In genomic region chr3:73143821-73144237, GRCh38 we compare ENCODE assay signal across 1 cellular context.
A peak's percentile ranks its signal among the peaks of the same experiment; 100 is the strongest.
TF ChIP-seq lines count a peak whose summit lies in the region.

No MANE protein-coding gene starts in this region.

TF ChIP-seq in HEK293, 187 proteins besides CTCF, POLR2A, EP300 and RAD21 (continued from another document):
- TF ChIP-seq ZNF18 (tag by site-specific recombination; IDR thresholded peaks at IDR 0.05) = peak; percentile 76
- TF ChIP-seq ZNF596 (tag by site-specific recombination; IDR thresholded peaks at IDR 0.05) = peak; percentile 85
- TF ChIP-seq ZNF140 (tag by site-specific recombination; IDR thresholded peaks at IDR 0.05) = no peak
- TF ChIP-seq OSR2 (tag by site-specific recombination; IDR thresholded peaks at IDR 0.05) = peak; percentile 88
- peak; percentile 74 for TF ChIP-seq ZNF629 (tag by site-specific recombination; IDR thresholded peaks at IDR 0.05)
- 0 out of 2 replicates have a peak, but pooled peaks have one; percentile 46 for TF ChIP-seq ZNF501 (tag by site-specific recombination; IDR thresholded peaks at IDR 0.05)
- 0 out of 2 replicates have a peak, but pooled peaks have one; percentile 48 for TF ChIP-seq GFI1B (tag by site-specific recombination; IDR thresholded peaks at IDR 0.05)
- TF ChIP-seq ZIC2 (tag by site-specific recombination; IDR thresholded peaks at IDR 0.05) = peak; percentile 59
- TF ChIP-seq ZSCAN4 (tag by site-specific recombination; IDR thresholded peaks at IDR 0.05) = peak; percentile 30; the same call in 1 of the 2 replicates
- TF ChIP-seq ZNF449 (tag by site-specific recombination; IDR thresholded peaks at IDR 0.05) = 0 out of 2 replicates have a peak, but pooled peaks have one; percentile 31
- no peak for TF ChIP-seq ZNF48 (tag by site-specific recombination; IDR thresholded peaks at IDR 0.05)
- no peak for TF ChIP-seq REST (tag by site-specific recombination; IDR thresholded peaks at IDR 0.05)
- TF ChIP-seq YY1 (tag by site-specific recombination; IDR thresholded peaks at IDR 0.05) = no peak
- TF ChIP-seq SP7 (tag by site-specific recombination; IDR thresholded peaks at IDR 0.05) = peak; percentile 97
- no peak for TF ChIP-seq MZF1 (tag by site-specific recombination; IDR thresholded peaks at IDR 0.05; ENCODE audit: borderline replicate concordance)
- TF ChIP-seq ZNF558 (tag by site-specific recombination; IDR thresholded peaks at IDR 0.05) = no peak
- peak; percentile 15; the same call in 1 of the 2 replicates for TF ChIP-seq KLF9 (tag by site-specific recombination; IDR thresholded peaks at IDR 0.05; ENCODE audit: low read depth)
- no peak for TF ChIP-seq ZNF311 (tag by site-specific recombination; IDR thresholded peaks at IDR 0.05; ENCODE audit: borderline replicate concordance)
- peak; percentile 48; the same call in 1 of the 2 replicates for TF ChIP-seq ZBTB8A (tag by site-specific recombination; IDR thresholded peaks at IDR 0.05)
- no peak for TF ChIP-seq ZNF670 (tag by site-specific recombination; IDR thresholded peaks at IDR 0.05; ENCODE audit: low read depth)
- no peak for TF ChIP-seq REPIN1 (tag by site-specific recombination; IDR thresholded peaks at IDR 0.05; ENCODE audit: low read depth)
- TF ChIP-seq WT1 (tag by site-specific recombination; IDR thresholded peaks at IDR 0.05) = peak; percentile 98
- TF ChIP-seq TRIM28 (IDR thresholded peaks at IDR 0.05; ENCODE audit: borderline replicate concordance, low read length) = peak; percentile 91
- TF ChIP-seq ZNF280C (tag by site-specific recombination; IDR thresholded peaks at IDR 0.05) = no peak
